Comparison of ENCODE assay signal across 16 cellular contexts in the genomic region with DNA sequence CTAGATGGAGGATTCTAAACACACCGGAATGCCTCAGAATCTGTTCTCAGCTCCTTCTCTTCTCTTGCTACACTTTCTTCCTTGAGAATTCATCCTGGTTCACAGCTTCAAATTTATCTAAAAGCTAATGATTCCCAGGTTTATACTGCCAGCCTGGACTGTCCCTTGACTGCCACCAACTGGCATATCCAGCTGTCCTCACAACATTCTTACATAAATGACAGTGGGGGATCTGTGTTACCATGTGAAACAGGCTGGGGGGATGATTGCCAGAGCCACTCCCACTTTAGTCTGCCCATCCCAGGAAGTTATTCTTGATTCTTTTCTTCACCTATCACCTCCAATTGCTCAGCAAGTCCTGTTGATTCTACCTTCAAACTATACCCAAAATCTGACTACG. TPM values are rescaled to one million over a fixed set of nuclear protein-coding genes. Genes with fewer than 3 reads are reported as not detected.
DNase-seq lines count a peak whose midpoint lies in the region; ATAC-seq and TF ChIP-seq lines count a peak whose summit lies in the region.
"Had no signal": no experiment of that assay in that cellular context is flagged by ENCODE, and none has a peak within 500 bp of the region (broad histone marks: within the 10 kb centered on the region; RNA-seq: fewer than 3 reads in every experiment).

No MANE protein-coding gene starts in this region.

- POLR2A ChIA-PET in A673 (lab: Charles Lee; ENCODE audit: low non-redundant PET) = no interaction called here
- POLR2A ChIA-PET in HCT116 (lab: Charles Lee) = no interaction called here

- TF ChIP-seq CTCF in A673 (conservative IDR thresholded peaks at IDR 0.05; ENCODE audit: low read depth, low read length) (peak; percentile 45), HCT116 (IDR thresholded peaks at IDR 0.05 in 2 of 3, conservative IDR thresholded peaks at IDR 0.05 in 1 of 3; ENCODE audit: borderline replicate concordance in 1 of 3, insufficient read depth in 1 of 3, low read depth in 2 of 3, low read length in 2 of 3) (peak in 2 of 3 experiments; percentile 10 to 12; a peak in 2 of 6 replicates), VCaP (conservative IDR thresholded peaks at IDR 0.05) (peak; percentile 68), liver (IDR thresholded peaks at IDR 0.05; ENCODE audit: low read depth, low read length, missing input control) (peak; percentile 10), Peyer's patch (IDR thresholded peaks at IDR 0.05) (no peak)

- no peak overlapping the region for H2AFZ ChIP-seq in HCT116 (ENCODE audit: low read depth, low read length, poor library complexity, severe bottlenecking)

- no peaks in the 10 kb centered on the region for H4K20me1 ChIP-seq in HCT116 (ENCODE audit: insufficient read depth)

- RAD21 ChIA-PET in HCT116 (lab: Charles Lee; ENCODE audit: low non-redundant PET in 1 of 2, low total read pairs in 2 of 2, uncharacterized antibody in 2 of 2, unreplicated experiment in 2 of 2) = no interaction called here

- no peaks in the 10 kb centered on the region for H3K79me2 ChIP-seq in HCT116 (ENCODE audit: insufficient read depth, low read length)

- H3K9me3 ChIP-seq in A673 (ENCODE audit: low read depth, low read length, poor library complexity, severe bottlenecking) (no peaks in the 10 kb centered on the region), HCT116 (ENCODE audit: control insufficient read depth in 1 of 2, insufficient read depth in 1 of 2, low read depth in 1 of 2, low read length in 2 of 2) (no peaks in the 10 kb centered on the region), liver (ENCODE audit: control insufficient read depth in 4 of 4, low read length in 3 of 4) (no peaks in the 10 kb centered on the region), Peyer's patch (no peaks in the 10 kb centered on the region), MG63 (no peaks in the 10 kb centered on the region)
- H3K9me3 ChIP-seq: neutrophil had no signal

- H3K9me2 ChIP-seq in HCT116 (ENCODE audit: insufficient read depth) = no peaks in the 10 kb centered on the region

- H3K36me3 ChIP-seq in A673 (ENCODE audit: insufficient read depth, low read length, poor library complexity, severe bottlenecking) (no peaks in the 10 kb centered on the region), HCT116 (ENCODE audit: control insufficient read depth in 1 of 2, insufficient read depth in 2 of 2, low read length in 2 of 2) (no peaks in the 10 kb centered on the region), liver (ENCODE audit: control insufficient read depth in 4 of 4, insufficient read depth in 3 of 4, low read depth in 1 of 4, low read length in 3 of 4) (no peaks in the 10 kb centered on the region), Peyer's patch (no peaks in the 10 kb centered on the region), MG63 (no peaks in the 10 kb centered on the region)
- H3K36me3 ChIP-seq: neutrophil had no signal

- H3K27me3 ChIP-seq in A673 (replicated peaks; ENCODE audit: insufficient read depth, low read depth, low read length, poor library complexity) (no peaks in the 10 kb centered on the region), HCT116 (ENCODE audit: insufficient read depth, low read length) (no peaks in the 10 kb centered on the region), liver (ENCODE audit: control insufficient read depth in 4 of 4, insufficient read depth in 4 of 4, low read length in 3 of 4) (no peaks in the 10 kb centered on the region), Peyer's patch (no peaks in the 10 kb centered on the region), MG63 (no peaks in the 10 kb centered on the region)
- H3K27me3 ChIP-seq: neutrophil had no signal

- no peak overlapping the region for H3K4me2 ChIP-seq in HCT116 (ENCODE audit: low read length)

- CTCF ChIA-PET in A673 (lab: Charles Lee) (no interaction called here), HCT116 (lab: Charles Lee) (interaction anchor here (0.9 to 1.5 kb wide), 4 partner anchors 15 to 239 kb away, joined by 3 to 7 read pairs (median 3); no protein-coding TSS in a partner anchor)

- ATAC-seq in HCT116 (peak; percentile 72), HG02588 (IDR thresholded peaks at IDR 0.05; ENCODE audit: unreplicated experiment) (no peak)

- DNase-seq in A673 (ENCODE audit: low spot score) (peak; percentile 45), HCT116 (ENCODE audit: low read depth, low spot score) (no peak), Peyer's patch (no peak), T-helper 2 cell (no peak), MG63 (no peak)
- DNase-seq: activated naive CD4-positive, alpha-beta T cell treated with anti-CD3 and anti-CD28 coated beads, Interleukin-2, amount 50 U/mL, for 16 hours; IMR-90; NCI-H1417 treated with DMSO at 0.1 percent for 48 hours; NCI-H774; stimulated activated CD4-positive, alpha-beta T cell treated with anti-CD3 and anti-CD28 coated beads, Interleukin-4, amount 100 ng/mL, for 24 hours; trophoblast cell had no signal

- H3K27ac ChIP-seq in A673 (ENCODE audit: low read depth, low read length, poor library complexity, severe bottlenecking) (no peak overlapping the region), HCT116 (ENCODE audit: low read depth, low read length) (no peak overlapping the region), VCaP (no peak overlapping the region), liver (ENCODE audit: low read depth in 1 of 2, low read length in 2 of 2) (no peak overlapping the region), Peyer's patch (no peak overlapping the region)
- H3K27ac ChIP-seq: neutrophil, RWPE1 had no signal

- H3K4me3 ChIP-seq in A673 (ENCODE audit: low read depth, low read length, poor library complexity, severe bottlenecking) = no peak overlapping the region
- no peak overlapping the region for H3K4me3 ChIP-seq in HCT116 (replicated peaks in 1 of 2; ENCODE audit: low read depth in 1 of 2, low read length in 2 of 2)
- no peak overlapping the region for H3K4me3 ChIP-seq in liver (ENCODE audit: low read depth in 1 of 3, low read length in 3 of 3)
- H3K4me3 ChIP-seq in Peyer's patch = no peak overlapping the region
- H3K4me3 ChIP-seq in MG63 = no peak overlapping the region

- intact Hi-C loops in A673 (cut with micrococcal nuclease; ENCODE audit: unreplicated experiment) (no loop called here), HCT116 (cut with micrococcal nuclease) (no loop called here)

- no TSS peak for BruUV-seq in A673 (replicated peaks; lab: Mats Ljungman, UMichigan)
- BruUV-seq in HCT116 (replicated peaks; lab: Mats Ljungman, UMichigan) = no TSS peak

- H3K4me1 ChIP-seq in A673 (ENCODE audit: insufficient read depth, low read length, poor library complexity, severe bottlenecking) (peaks cover 3% of the 10 kb centered on the region), HCT116 (ENCODE audit: control insufficient read depth in 1 of 2, insufficient read depth in 2 of 2, low read length in 2 of 2) (no peaks in the 10 kb centered on the region), liver (ENCODE audit: control insufficient read depth in 4 of 4, insufficient read depth in 4 of 4, low read length in 3 of 4) (no peaks in the 10 kb centered on the region), Peyer's patch (no peaks in the 10 kb centered on the region)

- WGBS in liver = 91% methylated on average over 2 of the region's 2 CpGs

- TF ChIP-seq POLR2A in HCT116 (IDR thresholded peaks at IDR 0.05; ENCODE audit: borderline replicate concordance, extremely low read depth, insufficient read depth, insufficient read length) (no peak), Peyer's patch (IDR thresholded peaks at IDR 0.05) (no peak)

- TF ChIP-seq RAD21 in HCT116 (IDR thresholded peaks at IDR 0.05; ENCODE audit: low read depth) (peak; percentile 42), liver (IDR thresholded peaks at IDR 0.05) (peak; percentile 74 to 76)

- H3K9ac ChIP-seq in HCT116 (ENCODE audit: low read length) = no peak overlapping the region
- H3K9ac ChIP-seq in liver (ENCODE audit: low read depth in 1 of 2, low read length in 2 of 2) = no peak overlapping the region

TF ChIP-seq in HCT116, 20 proteins besides CTCF, POLR2A, EP300 and RAD21 (continues in another document):
- TF ChIP-seq ZNF274 (IDR thresholded peaks at IDR 0.05; ENCODE audit: low read depth, low read length) = no peak
- TF ChIP-seq, protein P1, sequence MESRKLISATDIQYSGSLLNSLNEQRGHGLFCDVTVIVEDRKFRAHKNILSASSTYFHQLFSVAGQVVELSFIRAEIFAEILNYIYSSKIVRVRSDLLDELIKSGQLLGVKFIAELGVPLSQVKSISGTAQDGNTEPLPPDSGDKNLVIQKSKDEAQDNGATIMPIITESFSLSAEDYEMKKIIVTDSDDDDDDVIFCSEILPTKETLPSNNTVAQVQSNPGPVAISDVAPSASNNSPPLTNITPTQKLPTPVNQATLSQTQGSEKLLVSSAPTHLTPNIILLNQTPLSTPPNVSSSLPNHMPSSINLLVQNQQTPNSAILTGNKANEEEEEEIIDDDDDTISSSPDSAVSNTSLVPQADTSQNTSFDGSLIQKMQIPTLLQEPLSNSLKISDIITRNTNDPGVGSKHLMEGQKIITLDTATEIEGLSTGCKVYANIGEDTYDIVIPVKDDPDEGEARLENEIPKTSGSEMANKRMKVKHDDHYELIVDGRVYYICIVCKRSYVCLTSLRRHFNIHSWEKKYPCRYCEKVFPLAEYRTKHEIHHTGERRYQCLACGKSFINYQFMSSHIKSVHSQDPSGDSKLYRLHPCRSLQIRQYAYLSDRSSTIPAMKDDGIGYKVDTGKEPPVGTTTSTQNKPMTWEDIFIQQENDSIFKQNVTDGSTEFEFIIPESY (IDR thresholded peaks at IDR 0.05; ENCODE audit: extremely low read depth, insufficient replicate concordance, low read length) = no peak

TF ChIP-seq in liver, 16 proteins besides CTCF, POLR2A, EP300 and RAD21:
- TF ChIP-seq RXRA (IDR thresholded peaks at IDR 0.05) (no peak), FOXA2 (IDR thresholded peaks at IDR 0.05) (no peak)

RNA-seq across cellular contexts. Expression of a gene that starts 27.2 kb away (rescaled TPM):
- 104 and 110 TPM in 2 replicates for total RNA-seq in A673 (2021)
- 65.7 TPM for total RNA-seq in HCT116 (2021; ENCODE audit: unreplicated experiment)
- polyA plus RNA-seq in HCT116 (2012) = 37.8 and 41.6 TPM in 2 replicates
- total RNA-seq in liver = 10 to 100 TPM; 35.8 to 44.5 TPM
- 10 to 100 TPM; 17.5 to 25.8 TPM for polyA plus RNA-seq in liver
- 10 to 100 TPM; 33.5 to 66.8 (median 50.9) TPM for total RNA-seq in Peyer's patch
- 62.7 and 95.5 TPM in 2 replicates for total RNA-seq in MG63 (2014; rRNA removed; shearing (Covaris generic); ENCODE audit: low replicate concordance)

Comparison
In these comparisons a context has a peak if more than half of its experiments do, and no peak if none do; other contexts are left out.
1. CTCF ChIP-seq: peak in A673 (single experiment), HCT116 (2 of 3), VCaP (single experiment) and liver (single experiment); none in Peyer's patch (0 of 6).